ENCODE assay signal across 10 cellular contexts in genomic region chr22:31816750-31817149, GRCh38.
"Had no signal": no experiment of that assay in that cellular context is flagged by ENCODE, and none has a peak within 500 bp of the region (broad histone marks: within the 10 kb centered on the region; RNA-seq: fewer than 3 reads in every experiment).

No MANE protein-coding gene starts in this region.

- ATAC-seq: HCT116 had no signal

- H3K9me3 ChIP-seq: HAP-1 had no signal

- H3K27me3 Mint-ChIP-seq: IgD-negative memory B cell had no signal

- H3K27ac Mint-ChIP-seq: HFFc6, IgD-negative memory B cell had no signal

- H3K4me3 Mint-ChIP-seq: HFFc6, IgD-negative memory B cell had no signal

- DNase-seq: GM23248, GOT3, H7, HFFc6, Kasumi-1, KG1 had no signal

- H3K9ac ChIP-seq: GM23248 had no signal

- H3K4me1 ChIP-seq: HAP-1 had no signal

- H3K27ac ChIP-seq: GM23248, HL-60 had no signal

- H2AFZ ChIP-seq: GM23248 had no signal

- H3K4me3 ChIP-seq: GM23248, HAP-1 had no signal
